In the genomic region with DNA sequence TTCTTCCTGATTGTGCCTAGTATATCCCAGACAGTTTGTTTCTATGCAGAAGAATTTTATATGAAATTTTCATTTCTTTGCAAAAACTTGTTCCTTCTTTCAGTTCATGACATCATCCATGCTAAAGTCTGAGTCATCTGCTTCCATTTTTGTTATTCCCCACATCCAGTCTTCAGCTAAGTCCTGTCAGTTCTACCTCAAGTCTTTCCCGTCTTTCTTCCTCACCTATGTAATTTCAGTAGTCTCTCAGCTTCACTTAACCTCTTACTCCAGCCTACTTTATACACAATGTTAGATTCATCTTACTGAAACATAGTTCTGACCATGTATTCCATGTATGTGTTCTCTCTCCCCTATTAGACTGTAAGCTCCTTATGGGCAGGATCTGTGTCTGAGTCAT, we compare ENCODE assay signal across 1 cellular context.
TF ChIP-seq lines count a peak whose summit lies in the region.

No MANE protein-coding gene starts in this region.

TF ChIP-seq in HCT116, 20 proteins besides CTCF, POLR2A, EP300 and RAD21 (continued from another document):
- TF ChIP-seq, protein P1, sequence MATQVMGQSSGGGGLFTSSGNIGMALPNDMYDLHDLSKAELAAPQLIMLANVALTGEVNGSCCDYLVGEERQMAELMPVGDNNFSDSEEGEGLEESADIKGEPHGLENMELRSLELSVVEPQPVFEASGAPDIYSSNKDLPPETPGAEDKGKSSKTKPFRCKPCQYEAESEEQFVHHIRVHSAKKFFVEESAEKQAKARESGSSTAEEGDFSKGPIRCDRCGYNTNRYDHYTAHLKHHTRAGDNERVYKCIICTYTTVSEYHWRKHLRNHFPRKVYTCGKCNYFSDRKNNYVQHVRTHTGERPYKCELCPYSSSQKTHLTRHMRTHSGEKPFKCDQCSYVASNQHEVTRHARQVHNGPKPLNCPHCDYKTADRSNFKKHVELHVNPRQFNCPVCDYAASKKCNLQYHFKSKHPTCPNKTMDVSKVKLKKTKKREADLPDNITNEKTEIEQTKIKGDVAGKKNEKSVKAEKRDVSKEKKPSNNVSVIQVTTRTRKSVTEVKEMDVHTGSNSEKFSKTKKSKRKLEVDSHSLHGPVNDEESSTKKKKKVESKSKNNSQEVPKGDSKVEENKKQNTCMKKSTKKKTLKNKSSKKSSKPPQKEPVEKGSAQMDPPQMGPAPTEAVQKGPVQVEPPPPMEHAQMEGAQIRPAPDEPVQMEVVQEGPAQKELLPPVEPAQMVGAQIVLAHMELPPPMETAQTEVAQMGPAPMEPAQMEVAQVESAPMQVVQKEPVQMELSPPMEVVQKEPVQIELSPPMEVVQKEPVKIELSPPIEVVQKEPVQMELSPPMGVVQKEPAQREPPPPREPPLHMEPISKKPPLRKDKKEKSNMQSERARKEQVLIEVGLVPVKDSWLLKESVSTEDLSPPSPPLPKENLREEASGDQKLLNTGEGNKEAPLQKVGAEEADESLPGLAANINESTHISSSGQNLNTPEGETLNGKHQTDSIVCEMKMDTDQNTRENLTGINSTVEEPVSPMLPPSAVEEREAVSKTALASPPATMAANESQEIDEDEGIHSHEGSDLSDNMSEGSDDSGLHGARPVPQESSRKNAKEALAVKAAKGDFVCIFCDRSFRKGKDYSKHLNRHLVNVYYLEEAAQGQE (IDR thresholded peaks at IDR 0.05; ENCODE audit: low read depth), result no peak
TF ChIP-seq in HCT116: peak in this region for 1.
